In genomic region chr3:177642042-177642441, GRCh38 we compare ENCODE assay signal across 17 cellular contexts.
DNase-seq lines count a peak whose midpoint lies in the region; ATAC-seq and TF ChIP-seq lines count a peak whose summit lies in the region.
"Had no signal": no experiment of that assay in that cellular context is flagged by ENCODE, and none has a peak within 500 bp of the region (broad histone marks: within the 10 kb centered on the region; RNA-seq: fewer than 3 reads in every experiment).

No MANE protein-coding gene starts in this region.

- no peak for ATAC-seq in CD4-positive, alpha-beta T cell (ENCODE audit: poor library complexity)
- ATAC-seq in stimulated activated effector memory CD8-positive, alpha-beta T cell treated with anti-CD3 and anti-CD28 coated beads, Interleukin-12 subunit alpha, Interleukin-12 subunit beta, amount 100 ng/mL, for 72 hours: peak; percentile 48
- ATAC-seq: foreskin keratinocyte had no signal

- H3K36me3 Mint-ChIP-seq in CD4-positive, alpha-beta T cell (ENCODE audit: low read depth): no peaks in the 10 kb centered on the region
- H3K36me3 Mint-ChIP-seq in brain: peaks cover 8% of the 10 kb centered on the region
- no peaks in the 10 kb centered on the region for H3K36me3 Mint-ChIP-seq in stimulated activated effector memory CD8-positive, alpha-beta T cell treated with anti-CD3 and anti-CD28 coated beads, Interleukin-12 subunit alpha, Interleukin-12 subunit beta, amount 100 ng/mL, for 72 hours
- peaks cover 3% of the 10 kb centered on the region for H3K36me3 Mint-ChIP-seq in activated naive CD4-positive, alpha-beta T cell treated with anti-CD3 and anti-CD28 coated beads, Interleukin-2, amount 10 ng/mL, durations not matched to agents 7 days and 5 days

- intact Hi-C loops in CD4-positive, alpha-beta T cell (cut with DNase I, micrococcal nuclease): loop anchor here (5.0 to 10.0 kb wide), 2 partner anchors 40 to 47 kb away; no protein-coding TSS in a partner anchor

- peak overlapping the region; percentile 66 for H3K9ac ChIP-seq in Loucy (ENCODE audit: low read depth, low read length, poor library complexity, severe bottlenecking)
- H3K9ac ChIP-seq: GM23248, KMS-11 had no signal

- no peaks in the 10 kb centered on the region for H3K79me2 ChIP-seq in Loucy (ENCODE audit: insufficient read depth, low read length)

- H3K27ac ChIP-seq in CD4-positive, alpha-beta T cell (ENCODE audit: low read depth, low read length): peak overlapping the region; percentile 34
- H3K27ac ChIP-seq: cardiac muscle cell, foreskin keratinocyte, GM23248, KMS-11 had no signal

- CTCF ChIA-PET in CD4-positive, alpha-beta T cell (lab: Charles Lee): no interaction called here
- CTCF ChIA-PET in activated naive CD4-positive, alpha-beta T cell treated with anti-CD3 and anti-CD28 coated beads, Interleukin-2, amount 10 ng/mL, durations not matched to agents 7 days and 5 days (lab: Charles Lee): no interaction called here

- no peaks in the 10 kb centered on the region for H3K27me3 Mint-ChIP-seq in CD4-positive, alpha-beta T cell
- H3K27me3 Mint-ChIP-seq in brain: no peaks in the 10 kb centered on the region
- H3K27me3 Mint-ChIP-seq in activated naive CD4-positive, alpha-beta T cell treated with anti-CD3 and anti-CD28 coated beads, Interleukin-2, amount 10 ng/mL, durations not matched to agents 7 days and 5 days: no peaks in the 10 kb centered on the region

- H3K36me3 ChIP-seq in Loucy (ENCODE audit: insufficient read depth, low read length): no peaks in the 10 kb centered on the region
- H3K36me3 ChIP-seq: cardiac muscle cell had no signal

- no peak for TF ChIP-seq CTCF in CD4-positive, alpha-beta T cell (IDR thresholded peaks at IDR 0.05)
- TF ChIP-seq CTCF in Loucy (conservative IDR thresholded peaks at IDR 0.05; ENCODE audit: low read length) (no peak), brain (conservative IDR thresholded peaks at IDR 0.05) (no peak)

- peaks cover 5% of the 10 kb centered on the region for H3K9me3 Mint-ChIP-seq in CD4-positive, alpha-beta T cell
- peaks cover 7 to 23% (median 8%) of the 10 kb centered on the region in 5 experiments for H3K9me3 Mint-ChIP-seq in brain
- peaks cover 2% of the 10 kb centered on the region for H3K9me3 Mint-ChIP-seq in stimulated activated effector memory CD8-positive, alpha-beta T cell treated with anti-CD3 and anti-CD28 coated beads, Interleukin-12 subunit alpha, Interleukin-12 subunit beta, amount 100 ng/mL, for 72 hours
- no peaks in the 10 kb centered on the region for H3K9me3 Mint-ChIP-seq in activated naive CD4-positive, alpha-beta T cell treated with anti-CD3 and anti-CD28 coated beads, Interleukin-2, amount 10 ng/mL, durations not matched to agents 7 days and 5 days

- peak overlapping the region; percentile 67 for H3K4me3 Mint-ChIP-seq in CD4-positive, alpha-beta T cell
- H3K4me3 Mint-ChIP-seq in brain: peak overlapping the region in 1 of 5 experiments; percentile 31
- H3K4me3 Mint-ChIP-seq in stimulated activated effector memory CD8-positive, alpha-beta T cell treated with anti-CD3 and anti-CD28 coated beads, Interleukin-12 subunit alpha, Interleukin-12 subunit beta, amount 100 ng/mL, for 72 hours: peak overlapping the region; percentile 18
- H3K4me3 Mint-ChIP-seq in activated naive CD4-positive, alpha-beta T cell treated with anti-CD3 and anti-CD28 coated beads, Interleukin-2, amount 10 ng/mL, durations not matched to agents 7 days and 5 days: no peak overlapping the region
- H3K4me3 Mint-ChIP-seq: T-helper 1 cell treated with Interleukin-12 subunit alpha and Interleukin-12 subunit beta and Interleukin-4 antibody, amounts not matched to agents 30 μg/mL and 1 μg/mL, for 36 hours had no signal

- H4K20me1 ChIP-seq in Loucy (ENCODE audit: insufficient read depth, low read length, poor library complexity, severe bottlenecking): no peaks in the 10 kb centered on the region

- DNase-seq in CD4-positive, alpha-beta T cell: no peak
- DNase-seq in stimulated activated effector memory CD8-positive, alpha-beta T cell treated with anti-CD3 and anti-CD28 coated beads, Interleukin-12 subunit alpha, Interleukin-12 subunit beta, amount 100 ng/mL, for 72 hours (ENCODE audit: low spot score in 2 of 2): no peak
- DNase-seq in dermis blood vessel endothelial cell: no peak
- no peak for DNase-seq in T-helper 1 cell
- no peak for DNase-seq in NCI-H748 treated with DMSO at 0.1 percent for 48 hours (lab: John Stamatoyannopoulos, UW)
- DNase-seq in activated naive CD4-positive, alpha-beta T cell treated with anti-CD3 and anti-CD28 coated beads, Interleukin-2, amount 10 ng/mL, durations not matched to agents 7 days and 5 days: no peak
- DNase-seq: COR-L47, foreskin keratinocyte, GM23248, NCI-H2029, SIG-M5 had no signal

- H3K4me2 ChIP-seq in Loucy (ENCODE audit: low read depth, low read length, poor library complexity, severe bottlenecking): peak overlapping the region; percentile 73
- H3K4me2 ChIP-seq: KMS-11 had no signal

- H3K27me3 ChIP-seq in CD4-positive, alpha-beta T cell (ENCODE audit: control insufficient read depth, insufficient read depth, low read length): no peaks in the 10 kb centered on the region
- no peaks in the 10 kb centered on the region for H3K27me3 ChIP-seq in Loucy (ENCODE audit: insufficient read depth, low read length, poor library complexity, severe bottlenecking)
- H3K27me3 ChIP-seq: cardiac muscle cell, dorsolateral prefrontal cortex, foreskin keratinocyte had no signal

- H3K4me1 Mint-ChIP-seq in CD4-positive, alpha-beta T cell (ENCODE audit: low read depth): peaks cover 79% of the 10 kb centered on the region
- H3K4me1 Mint-ChIP-seq in brain: peaks cover 38% of the 10 kb centered on the region
- peaks cover 55% of the 10 kb centered on the region for H3K4me1 Mint-ChIP-seq in stimulated activated effector memory CD8-positive, alpha-beta T cell treated with anti-CD3 and anti-CD28 coated beads, Interleukin-12 subunit alpha, Interleukin-12 subunit beta, amount 100 ng/mL, for 72 hours
- H3K4me1 Mint-ChIP-seq in activated naive CD4-positive, alpha-beta T cell treated with anti-CD3 and anti-CD28 coated beads, Interleukin-2, amount 10 ng/mL, durations not matched to agents 7 days and 5 days: peaks cover 40% of the 10 kb centered on the region

- H3K9me2 ChIP-seq in Loucy (replicated peaks; ENCODE audit: low read depth, low read length): no peaks in the 10 kb centered on the region

- peaks cover 4% of the 10 kb centered on the region for H3F3A ChIP-seq in Loucy (ENCODE audit: low read depth)

- POLR2A ChIA-PET in CD4-positive, alpha-beta T cell (lab: Charles Lee): interaction anchor here (1.0 to 2.1 kb wide), 6 partner anchors 10 to 444 kb away, joined by 3 to 8 read pairs (median 4); partner anchors contain the start of gene TBL1XR1

- H3K4me3 ChIP-seq in Loucy (ENCODE audit: low read length, poor library complexity, severe bottlenecking): peak overlapping the region; percentile 46
- H3K4me3 ChIP-seq: cardiac muscle cell, GM23248 had no signal

- no peaks in the 10 kb centered on the region for H3K9me3 ChIP-seq in CD4-positive, alpha-beta T cell (ENCODE audit: control insufficient read depth, low read length)
- H3K9me3 ChIP-seq in Loucy (ENCODE audit: insufficient read depth, low read depth, low read length): no peaks in the 10 kb centered on the region

- peaks cover 66% of the 10 kb centered on the region for H3K4me1 ChIP-seq in Loucy (ENCODE audit: insufficient read depth, low read length, poor library complexity, severe bottlenecking)
- H3K4me1 ChIP-seq: foreskin keratinocyte had no signal

- H3K27ac Mint-ChIP-seq in CD4-positive, alpha-beta T cell: peak overlapping the region; percentile 83
- peak overlapping the region; percentile 18 to 89 (median 76) for H3K27ac Mint-ChIP-seq in brain
- H3K27ac Mint-ChIP-seq in stimulated activated effector memory CD8-positive, alpha-beta T cell treated with anti-CD3 and anti-CD28 coated beads, Interleukin-12 subunit alpha, Interleukin-12 subunit beta, amount 100 ng/mL, for 72 hours: peak overlapping the region; percentile 45
- H3K27ac Mint-ChIP-seq in activated naive CD4-positive, alpha-beta T cell treated with anti-CD3 and anti-CD28 coated beads, Interleukin-2, amount 10 ng/mL, durations not matched to agents 7 days and 5 days: no peak overlapping the region
- H3K27ac Mint-ChIP-seq: T-helper 1 cell treated with Interleukin-12 subunit alpha and Interleukin-12 subunit beta and Interleukin-4 antibody, amounts not matched to agents 30 μg/mL and 1 μg/mL, for 36 hours had no signal

- 0 out of 2 replicates have a peak overlapping the region, but pooled peaks have one; percentile 47 for H2AFZ ChIP-seq in Loucy (ENCODE audit: low read length)
- H2AFZ ChIP-seq: GM23248 had no signal
